15 cellular contexts compared by ENCODE assay signal in the genomic region with DNA sequence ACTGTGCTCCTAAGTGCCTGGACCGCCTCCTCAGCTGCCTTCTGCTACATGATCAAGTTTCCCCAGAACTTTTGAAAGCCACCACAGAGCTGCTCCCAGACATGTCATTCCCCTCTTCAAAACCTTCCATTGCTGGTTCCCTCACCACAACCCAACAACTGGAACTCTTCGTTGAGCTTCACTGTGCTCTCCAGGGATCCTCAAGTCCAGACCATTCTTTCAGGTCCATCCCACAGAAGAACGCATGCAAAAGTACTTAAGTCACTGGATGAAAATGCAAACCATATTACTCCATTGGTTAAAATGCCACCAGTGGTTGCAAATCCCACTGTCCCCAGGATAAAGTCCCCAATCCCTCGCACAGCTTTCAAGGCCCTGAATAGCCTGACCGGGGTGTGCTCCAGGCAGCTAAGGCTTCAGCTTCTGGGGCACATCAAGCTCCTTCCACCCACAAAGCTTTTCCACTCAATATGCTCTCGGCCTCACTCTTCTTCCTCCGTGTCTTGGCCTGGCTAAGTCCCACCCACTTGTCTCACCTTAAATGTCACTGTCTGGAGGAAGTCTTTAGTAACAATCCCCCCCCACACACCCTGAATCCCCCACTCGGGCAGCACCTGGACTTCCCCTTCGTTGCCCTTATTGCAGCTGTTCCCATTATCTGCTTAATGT.
DNase-seq lines count a peak whose midpoint lies in the region; ATAC-seq, FAIRE-seq and TF ChIP-seq lines count a peak whose summit lies in the region.
"Had no signal": no experiment of that assay in that cellular context is flagged by ENCODE, and none has a peak within 500 bp of the region (broad histone marks: within the 10 kb centered on the region; RNA-seq: fewer than 3 reads in every experiment).

No MANE protein-coding gene starts in this region.

- peak overlapping the region; percentile 47 for H3K4me2 ChIP-seq in keratinocyte (ENCODE audit: control insufficient read depth, extremely low read depth, insufficient read depth, low read depth, low read length)

- H3K4me3 Mint-ChIP-seq in activated naive CD4-positive, alpha-beta T cell treated with anti-CD3 and anti-CD28 coated beads for 36 hours, result no peak overlapping the region
- H3K4me3 Mint-ChIP-seq in activated naive CD4-positive, alpha-beta T cell treated with anti-CD3 and anti-CD28 coated beads, Interleukin-2, amount 10 ng/mL, durations not matched to agents 7 days and 5 days, result no peak overlapping the region
- H3K4me3 Mint-ChIP-seq in WTC11 (no peak overlapping the region), type B pancreatic cell (peak overlapping the region; percentile 46)

- POLR2A ChIA-PET in WTC11 (lab: Charles Lee), result interaction anchor here (0.7 kb wide), 1 partner anchor 182 kb away, joined by 5 read pairs; no protein-coding TSS in a partner anchor

- no peak for TF ChIP-seq CTCF in WTC11 (IDR thresholded peaks at IDR 0.05)
- TF ChIP-seq CTCF in keratinocyte (optimal IDR thresholded peaks at IDR 0.05 in 1 of 3, IDR thresholded peaks at IDR 0.05 in 1 of 3, conservative IDR thresholded peaks at IDR 0.05 in 1 of 3; ENCODE audit: extremely low read depth in 1 of 3, insufficient read depth in 2 of 3, low read length in 3 of 3), result no peak
- no peak for TF ChIP-seq CTCF in type B pancreatic cell (conservative IDR thresholded peaks at IDR 0.05)
- TF ChIP-seq CTCF in right atrium auricular region (IDR thresholded peaks at IDR 0.05), result no peak

- H3K27me3 ChIP-seq in keratinocyte (ENCODE audit: control insufficient read depth, extremely low read depth, insufficient read depth, low read length) (no peaks in the 10 kb centered on the region), right atrium auricular region (no peaks in the 10 kb centered on the region)
- H3K27me3 ChIP-seq: esophagus muscularis mucosa, right lobe of liver, tibial artery had no signal

- H3K9me3 Mint-ChIP-seq in activated naive CD4-positive, alpha-beta T cell treated with anti-CD3 and anti-CD28 coated beads for 36 hours, result peaks cover 3% of the 10 kb centered on the region
- H3K9me3 Mint-ChIP-seq in activated naive CD4-positive, alpha-beta T cell treated with anti-CD3 and anti-CD28 coated beads, Interleukin-2, amount 10 ng/mL, durations not matched to agents 7 days and 5 days, result peaks cover 2% of the 10 kb centered on the region
- H3K9me3 Mint-ChIP-seq in WTC11, result peaks cover 5% of the 10 kb centered on the region
- H3K9me3 Mint-ChIP-seq in type B pancreatic cell, result peaks cover 11% of the 10 kb centered on the region

- H3K9me1 ChIP-seq in keratinocyte (ENCODE audit: control insufficient read depth, extremely low read depth, insufficient read depth, low read length), result no peaks in the 10 kb centered on the region

- H3K9ac ChIP-seq in keratinocyte (ENCODE audit: control insufficient read depth, extremely low read depth, insufficient read depth, low read length), result no peak overlapping the region

- peaks cover 6% of the 10 kb centered on the region for H3K79me2 ChIP-seq in keratinocyte (ENCODE audit: control insufficient read depth, insufficient read depth, low read length)

- H3K9me3 ChIP-seq in keratinocyte (ENCODE audit: control insufficient read depth, low read depth, low read length) (no peaks in the 10 kb centered on the region), right atrium auricular region (peaks cover 0 to 2% of the 10 kb centered on the region in 2 donors)

- H3K36me3 Mint-ChIP-seq in activated naive CD4-positive, alpha-beta T cell treated with anti-CD3 and anti-CD28 coated beads for 36 hours (ENCODE audit: low read depth), result no peaks in the 10 kb centered on the region
- no peaks in the 10 kb centered on the region for H3K36me3 Mint-ChIP-seq in activated naive CD4-positive, alpha-beta T cell treated with anti-CD3 and anti-CD28 coated beads, Interleukin-2, amount 10 ng/mL, durations not matched to agents 7 days and 5 days
- peaks cover 3% of the 10 kb centered on the region; the same call in 1 of the 2 replicates for H3K36me3 Mint-ChIP-seq in WTC11
- H3K36me3 Mint-ChIP-seq in type B pancreatic cell, result peaks cover 12% of the 10 kb centered on the region

- dilution Hi-C loops in keratinocyte (cut with MboI; ENCODE audit: extremely low pct_ligation_motif_present, low sequenced_read_pairs), result no loop called here

- peaks cover 34% of the 10 kb centered on the region for H3K4me1 Mint-ChIP-seq in activated naive CD4-positive, alpha-beta T cell treated with anti-CD3 and anti-CD28 coated beads for 36 hours (ENCODE audit: low read depth)
- peaks cover 18% of the 10 kb centered on the region for H3K4me1 Mint-ChIP-seq in activated naive CD4-positive, alpha-beta T cell treated with anti-CD3 and anti-CD28 coated beads, Interleukin-2, amount 10 ng/mL, durations not matched to agents 7 days and 5 days
- peaks cover 67% of the 10 kb centered on the region for H3K4me1 Mint-ChIP-seq in WTC11
- peaks cover 58% of the 10 kb centered on the region for H3K4me1 Mint-ChIP-seq in type B pancreatic cell (ENCODE audit: unreplicated experiment)

- no peaks in the 10 kb centered on the region for H3K27me3 Mint-ChIP-seq in activated naive CD4-positive, alpha-beta T cell treated with anti-CD3 and anti-CD28 coated beads for 36 hours (ENCODE audit: low read depth)
- peaks cover 6% of the 10 kb centered on the region for H3K27me3 Mint-ChIP-seq in activated naive CD4-positive, alpha-beta T cell treated with anti-CD3 and anti-CD28 coated beads, Interleukin-2, amount 10 ng/mL, durations not matched to agents 7 days and 5 days
- H3K27me3 Mint-ChIP-seq in WTC11 (ENCODE audit: low read depth), result no peaks in the 10 kb centered on the region; the same call in 1 of the 2 replicates
- H3K27me3 Mint-ChIP-seq in type B pancreatic cell, result no peaks in the 10 kb centered on the region

- no peak overlapping the region for H3K27ac Mint-ChIP-seq in activated naive CD4-positive, alpha-beta T cell treated with anti-CD3 and anti-CD28 coated beads for 36 hours
- no peak overlapping the region for H3K27ac Mint-ChIP-seq in activated naive CD4-positive, alpha-beta T cell treated with anti-CD3 and anti-CD28 coated beads, Interleukin-2, amount 10 ng/mL, durations not matched to agents 7 days and 5 days
- peak overlapping the region; percentile 43 for H3K27ac Mint-ChIP-seq in WTC11
- H3K27ac Mint-ChIP-seq in type B pancreatic cell, result peak overlapping the region; percentile 96

- ATAC-seq in WTC11 (no peak), GM21786 (IDR thresholded peaks at IDR 0.05; ENCODE audit: unreplicated experiment) (no peak)

- CTCF ChIA-PET in activated naive CD4-positive, alpha-beta T cell treated with anti-CD3 and anti-CD28 coated beads for 36 hours (lab: Charles Lee), result interaction anchor here (0.6 kb wide), 1 partner anchor 49 kb away, joined by 3 read pairs; no protein-coding TSS in a partner anchor
- CTCF ChIA-PET in activated naive CD4-positive, alpha-beta T cell treated with anti-CD3 and anti-CD28 coated beads, Interleukin-2, amount 10 ng/mL, durations not matched to agents 7 days and 5 days (lab: Charles Lee), result no interaction called here
- CTCF ChIA-PET in WTC11 (lab: Charles Lee), result interaction anchor here (0.8 to 2.9 kb wide), 2 partner anchors 9 to 41 kb away, joined by 3 to 8 read pairs; no protein-coding TSS in a partner anchor

- H2AFZ ChIP-seq in keratinocyte (ENCODE audit: control insufficient read depth, low read length), result no peak overlapping the region

- no peak for FAIRE-seq in keratinocyte (lab: Jason Lieb, UNC)
- FAIRE-seq: GM18507 had no signal

- H4K20me1 ChIP-seq in keratinocyte (ENCODE audit: control insufficient read depth, extremely low read depth, insufficient read depth, low read length), result no peaks in the 10 kb centered on the region

- H3K36me3 ChIP-seq in keratinocyte (ENCODE audit: control insufficient read depth in 2 of 2, extremely low read depth in 1 of 2, insufficient read depth in 2 of 2, low read length in 2 of 2), result no peaks in the 10 kb centered on the region
- H3K36me3 ChIP-seq in right atrium auricular region, result no peaks in the 10 kb centered on the region
- H3K36me3 ChIP-seq: esophagus muscularis mucosa, right lobe of liver, tibial artery had no signal

- peaks cover 47% of the 10 kb centered on the region for H3K4me1 ChIP-seq in keratinocyte (ENCODE audit: control insufficient read depth, extremely low read depth, insufficient read depth, low read length)
- H3K4me1 ChIP-seq in right atrium auricular region, result peaks cover 0 to 33% of the 10 kb centered on the region in 2 donors
- H3K4me1 ChIP-seq: right lobe of liver had no signal

- H3K27ac ChIP-seq in keratinocyte (ENCODE audit: control insufficient read depth, insufficient read depth, low read length) (peak overlapping the region; percentile 33), right atrium auricular region (no peak overlapping the region)
- H3K27ac ChIP-seq: right lobe of liver, tibial artery had no signal

- intact Hi-C loops in activated naive CD4-positive, alpha-beta T cell treated with anti-CD3 and anti-CD28 coated beads for 36 hours (cut with micrococcal nuclease), result no loop called here

- DNase-seq in activated naive CD4-positive, alpha-beta T cell treated with anti-CD3 and anti-CD28 coated beads for 36 hours, result peak; percentile 16
- no peak for DNase-seq in activated naive CD4-positive, alpha-beta T cell treated with anti-CD3 and anti-CD28 coated beads, Interleukin-2, amount 10 ng/mL, durations not matched to agents 7 days and 5 days
- DNase-seq in WTC11 (ENCODE audit: low spot score) (no peak), keratinocyte (ENCODE audit: low read depth, low spot score) (no peak), type B pancreatic cell (ENCODE audit: extremely low spot score, unreplicated experiment) (no peak), NCI-H510A (lab: John Stamatoyannopoulos, UW) (no peak), right atrium auricular region (ENCODE audit: low spot score) (no peak)
- DNase-seq: DND-41, NCI-H2227 treated with DMSO at 0.1 percent for 48 hours, right lobe of liver, T1000 had no signal

- H3K4me3 ChIP-seq in keratinocyte (ENCODE audit: control insufficient read depth in 2 of 3, extremely low read depth in 1 of 3, insufficient read depth in 2 of 3, low read depth in 1 of 3, low read length in 3 of 3) (no peak overlapping the region), right atrium auricular region (no peak overlapping the region)
- H3K4me3 ChIP-seq: esophagus muscularis mucosa, right lobe of liver, tibial artery had no signal

TF ChIP-seq in WTC11, 78 proteins besides CTCF, POLR2A, EP300 and RAD21 (continues in another document):
- TF ChIP-seq, protein P1, sequence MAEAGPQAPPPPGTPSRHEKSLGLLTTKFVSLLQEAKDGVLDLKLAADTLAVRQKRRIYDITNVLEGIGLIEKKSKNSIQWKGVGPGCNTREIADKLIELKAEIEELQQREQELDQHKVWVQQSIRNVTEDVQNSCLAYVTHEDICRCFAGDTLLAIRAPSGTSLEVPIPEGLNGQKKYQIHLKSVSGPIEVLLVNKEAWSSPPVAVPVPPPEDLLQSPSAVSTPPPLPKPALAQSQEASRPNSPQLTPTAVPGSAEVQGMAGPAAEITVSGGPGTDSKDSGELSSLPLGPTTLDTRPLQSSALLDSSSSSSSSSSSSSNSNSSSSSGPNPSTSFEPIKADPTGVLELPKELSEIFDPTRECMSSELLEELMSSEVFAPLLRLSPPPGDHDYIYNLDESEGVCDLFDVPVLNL (CRISPR knock-in tag; IDR thresholded peaks at IDR 0.05; ENCODE audit: borderline replicate concordance, low read depth), result no peak

Comparison
In these comparisons a context has a peak if more than half of its experiments do, and no peak if none do; other contexts are left out.
1. H3K27ac Mint-ChIP-seq: peak in WTC11 (single experiment) and type B pancreatic cell (single experiment); none in activated naive CD4-positive, alpha-beta T cell treated with anti-CD3 and anti-CD28 coated beads for 36 hours (single experiment) and activated naive CD4-positive, alpha-beta T cell treated with anti-CD3 and anti-CD28 coated beads, Interleukin-2, amount 10 ng/mL, durations not matched to agents 7 days and 5 days (single experiment).